Comparison of ENCODE assay signal across 18 cellular contexts in the genomic region with DNA sequence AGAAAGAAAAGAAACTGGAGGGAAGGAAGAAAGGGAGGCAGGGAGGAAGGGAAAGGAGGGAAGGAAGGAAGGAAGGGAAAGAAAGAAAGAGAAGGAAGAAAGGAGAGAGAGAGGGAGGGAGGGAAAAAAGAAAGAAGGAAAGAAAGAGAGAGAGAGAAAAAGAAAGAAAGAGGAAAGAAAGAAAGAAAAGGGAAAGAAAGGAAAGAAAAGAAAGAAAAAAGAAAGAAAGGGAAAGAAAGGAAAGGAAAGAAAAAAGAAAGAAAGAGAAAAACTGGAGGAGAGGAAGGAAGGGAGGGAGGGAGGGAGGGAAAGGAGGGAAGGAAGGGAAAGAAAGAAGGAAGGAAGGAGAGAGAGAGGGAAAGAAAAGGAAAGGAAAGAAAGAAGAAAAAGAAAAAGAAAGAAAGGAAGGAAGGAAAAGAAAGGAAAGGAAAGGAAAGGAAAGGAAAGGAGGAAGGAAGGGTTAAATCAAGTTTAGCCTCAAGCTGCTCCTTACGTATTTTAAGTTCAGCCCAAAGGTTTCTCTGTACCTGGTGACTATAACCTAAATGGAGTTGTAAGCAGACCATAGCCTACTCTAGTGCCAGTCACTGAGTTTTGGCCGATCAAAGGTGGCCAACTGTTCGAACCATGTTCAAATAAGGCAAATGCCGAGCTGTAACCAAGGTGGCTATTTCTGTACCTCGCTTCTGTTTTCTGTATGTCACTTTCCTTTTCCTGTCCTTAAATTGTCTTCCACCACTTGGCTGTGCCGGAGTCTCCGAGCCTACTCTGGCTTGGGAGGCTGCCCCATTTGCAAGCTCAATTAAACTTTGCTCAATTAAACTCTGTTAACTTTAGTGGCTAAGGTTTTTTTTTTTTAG. TPM values are rescaled to one million over a fixed set of nuclear protein-coding genes. Genes with fewer than 3 reads are reported as not detected.
DNase-seq lines count a peak whose midpoint lies in the region; ATAC-seq, FAIRE-seq and TF ChIP-seq lines count a peak whose summit lies in the region.
"Had no signal": no experiment of that assay in that cellular context is flagged by ENCODE, and none has a peak within 500 bp of the region (broad histone marks: within the 10 kb centered on the region; RNA-seq: fewer than 3 reads in every experiment).

No MANE protein-coding gene starts in this region.

- no peak for FAIRE-seq in K562 (lab: Jason Lieb, UNC)

- H3K4me1 ChIP-seq in MM.1S (ENCODE audit: low read length) (peaks cover 14% of the 10 kb centered on the region), K562 (replicated peaks in 1 of 2; ENCODE audit: control insufficient read depth in 2 of 2, insufficient read depth in 2 of 2, low read length in 2 of 2) (no peaks in the 10 kb centered on the region), mucosa of rectum (ENCODE audit: control insufficient read depth in 2 of 2, insufficient read depth in 2 of 2, low read length in 2 of 2) (peaks cover 0 to 26% of the 10 kb centered on the region in 2 donors)

- DNase-seq in GM12864 (ENCODE audit: low read depth) (peak; percentile 36), MM.1S (peak; percentile 80), K562 (ENCODE audit: extremely low read depth in 1 of 4, low spot score in 3 of 4) (no peak), NCI-H2081 (lab: John Stamatoyannopoulos, UW) (no peak), HCEC 1CT (no peak)
- DNase-seq in NK-92 treated with Interleukin-12 subunit alpha and Interleukin-12 subunit beta, amount 100 ng/mL, for 24 hours (lab: John Stamatoyannopoulos, UW), result no peak
- DNase-seq: EL, GOT3, IMR-90, NCI-H1436, NCI-H2029 treated with DMSO at 0.1 percent for 48 hours, NCI-H510A, NCI-H82, SHP77 treated with DMSO at 0.1 percent for 48 hours had no signal

- in situ Hi-C loops in K562 (cut with MboI), result no loop called here

- TF ChIP-seq POLR2A in K562 (conservative IDR thresholded peaks at IDR 0.05), result no peak

- TF ChIP-seq CTCF in GM12864 (IDR thresholded peaks at IDR 0.05; ENCODE audit: low read depth, low read length, missing control alignments) (no peak), MM.1S (IDR thresholded peaks at IDR 0.05; ENCODE audit: low read length) (no peak), K562 (IDR thresholded peaks at IDR 0.05 in 2 of 3, conservative IDR thresholded peaks at IDR 0.05 in 1 of 3; ENCODE audit: insufficient read depth in 2 of 3, low read depth in 1 of 3, low read length in 3 of 3) (no peak)

- H3K9me2 ChIP-seq in MM.1S (replicated peaks; ENCODE audit: insufficient read depth, low read length), result no peaks in the 10 kb centered on the region

- no TSS peak for BruUV-seq in K562 (replicated peaks; lab: Mats Ljungman, UMichigan)

- H2AFZ ChIP-seq in MM.1S (ENCODE audit: low read length) (peak overlapping the region; percentile 60; the same call in 1 of the 2 replicates), K562 (ENCODE audit: low read depth, low read length) (no peak overlapping the region)

- H3K27me3 ChIP-seq in MM.1S (replicated peaks; ENCODE audit: insufficient read depth, low read length), result no peaks in the 10 kb centered on the region
- H3K27me3 ChIP-seq in K562 (ENCODE audit: control insufficient read depth in 2 of 2, insufficient read depth in 2 of 2, low read length in 2 of 2), result peaks cover 4 to 20% of the 10 kb centered on the region in 2 experiments; a peak in 4 of 5 replicates
- H3K27me3 ChIP-seq in mucosa of rectum (ENCODE audit: control insufficient read depth in 2 of 2, insufficient read depth in 2 of 2, low read length in 2 of 2), result no peaks in the 10 kb centered on the region

- POLR2A ChIA-PET in K562 (lab: Yijun Ruan, JAX), result interaction anchor here (1.6 kb wide), 1 partner anchor 15 kb away, joined by 4 read pairs; no protein-coding TSS in a partner anchor

- H3K4me2 ChIP-seq in MM.1S (ENCODE audit: low read depth, low read length) (peak overlapping the region; percentile 58), K562 (ENCODE audit: insufficient read depth, low read length) (no peak overlapping the region)

- ATAC-seq in K562, result no peak
- ATAC-seq in GM19455 (IDR thresholded peaks at IDR 0.05; ENCODE audit: unreplicated experiment), result no peak

- H3K9me3 ChIP-seq in MM.1S (replicated peaks; ENCODE audit: insufficient read depth, low read length) (no peaks in the 10 kb centered on the region), K562 (replicated peaks; ENCODE audit: control insufficient read depth, insufficient read depth, low read depth, low read length) (no peaks in the 10 kb centered on the region), mucosa of rectum (ENCODE audit: control insufficient read depth in 2 of 2, low read length in 2 of 2) (no peaks in the 10 kb centered on the region)

- H3K36me3 ChIP-seq in MM.1S (replicated peaks; ENCODE audit: insufficient read depth, low read length) (no peaks in the 10 kb centered on the region), K562 (ENCODE audit: control insufficient read depth, insufficient read depth, low read length) (no peaks in the 10 kb centered on the region), mucosa of rectum (ENCODE audit: control insufficient read depth in 2 of 2, insufficient read depth in 2 of 2, low read length in 2 of 2) (no peaks in the 10 kb centered on the region)

- H3K4me3 ChIP-seq in GM12864 (ENCODE audit: low read depth, low read length) (no peak overlapping the region), MM.1S (ENCODE audit: low read length) (peak overlapping the region; percentile 27; the same call in 1 of the 2 replicates), K562 (no peak overlapping the region), mucosa of rectum (ENCODE audit: low read length in 2 of 2) (peak overlapping the region; percentile 32 to 54)

- H3K9ac ChIP-seq in MM.1S (ENCODE audit: low read length), result no peak overlapping the region
- no peak overlapping the region for H3K9ac ChIP-seq in K562 (ENCODE audit: insufficient read depth in 1 of 2, low read depth in 2 of 2, low read length in 2 of 2)
- peak overlapping the region in 1 of 2 donors; percentile 67 for H3K9ac ChIP-seq in mucosa of rectum (ENCODE audit: low read depth in 1 of 2, low read length in 2 of 2)

- WGBS in K562 (ENCODE audit: insufficient coverage, low coverage, missing lambda C conversion rate), result 0% methylated on average over 7 of the region's 7 CpGs

- H4K20me1 ChIP-seq in MM.1S (ENCODE audit: insufficient read depth, low read length) (no peaks in the 10 kb centered on the region), K562 (replicated peaks; ENCODE audit: control insufficient read depth, insufficient read depth, low read length) (no peaks in the 10 kb centered on the region)

- no peaks in the 10 kb centered on the region for H3K79me2 ChIP-seq in MM.1S (ENCODE audit: low read length)
- no peaks in the 10 kb centered on the region for H3K79me2 ChIP-seq in K562 (ENCODE audit: control insufficient read depth, insufficient read depth, low read length)

- peak overlapping the region; percentile 28; the same call in 1 of the 2 replicates for H3K27ac ChIP-seq in MM.1S (ENCODE audit: low read length)
- H3K27ac ChIP-seq in K562 (ENCODE audit: extremely low read depth, low read depth, low read length), result no peak overlapping the region
- peak overlapping the region; percentile 52 to 67 for H3K27ac ChIP-seq in mucosa of rectum (ENCODE audit: low read depth in 2 of 2, low read length in 2 of 2)

- no peaks in the 10 kb centered on the region for H3F3A ChIP-seq in MM.1S (ENCODE audit: insufficient read depth, low read length)

- intact Hi-C loops in K562 (cut with micrococcal nuclease), result no loop called here

- no peak for TF ChIP-seq RAD21 in K562 (CRISPR knock-in tag; conservative IDR thresholded peaks at IDR 0.05 in 1 of 2, IDR thresholded peaks at IDR 0.05 in 1 of 2)

- H3K9me1 ChIP-seq in K562 (ENCODE audit: control insufficient read depth, insufficient read depth, low read length), result no peaks in the 10 kb centered on the region

- no peak for TF ChIP-seq EP300 in K562 (IDR thresholded peaks at IDR 0.05; ENCODE audit: low read length)

- CTCF ChIA-PET in K562 (lab: Yijun Ruan, JAX; ENCODE audit: low intra/inter-chr PET ratio), result no interaction called here

TF ChIP-seq in K562, 482 proteins besides CTCF, POLR2A, EP300 and RAD21 (continues in another document):
- TF ChIP-seq, protein P1, sequence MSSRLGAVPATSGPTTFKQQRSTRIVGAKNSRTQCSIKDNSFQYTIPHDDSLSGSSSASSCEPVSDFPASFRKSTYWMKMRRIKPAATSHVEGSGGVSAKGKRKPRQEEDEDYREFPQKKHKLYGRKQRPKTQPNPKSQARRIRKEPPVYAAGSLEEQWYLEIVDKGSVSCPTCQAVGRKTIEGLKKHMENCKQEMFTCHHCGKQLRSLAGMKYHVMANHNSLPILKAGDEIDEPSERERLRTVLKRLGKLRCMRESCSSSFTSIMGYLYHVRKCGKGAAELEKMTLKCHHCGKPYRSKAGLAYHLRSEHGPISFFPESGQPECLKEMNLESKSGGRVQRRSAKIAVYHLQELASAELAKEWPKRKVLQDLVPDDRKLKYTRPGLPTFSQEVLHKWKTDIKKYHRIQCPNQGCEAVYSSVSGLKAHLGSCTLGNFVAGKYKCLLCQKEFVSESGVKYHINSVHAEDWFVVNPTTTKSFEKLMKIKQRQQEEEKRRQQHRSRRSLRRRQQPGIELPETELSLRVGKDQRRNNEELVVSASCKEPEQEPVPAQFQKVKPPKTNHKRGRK (tag; IDR thresholded peaks at IDR 0.05), result peak; percentile 98

RNA-seq across cellular contexts. Expression of a gene that starts 37.8 kb away (rescaled TPM):
- not detected in 2 replicates for total RNA-seq in K562 (2011; cell fraction: chromatin; rRNA removed; ENCODE audit: low replicate concordance)
- total RNA-seq in K562 (2011; cell fraction: nucleolus; rRNA removed), result not detected in 2 replicates
- not detected in 2 replicates for total RNA-seq in K562 (2011; cell fraction: nucleoplasm; rRNA removed)
- total RNA-seq in K562 (2014; rRNA removed) (not detected in 2 replicates), K562 (2014; rRNA removed; fragmentation: Illumina TruSeq; extraction: Trizol) (not detected in 2 replicates), K562 (2015; rRNA removed; fragmentation: Illumina TruSeq; extraction: Trizol) (not detected in 2 replicates), K562 (2021) (0.20 TPM in 2 replicates)
- polyA plus RNA-seq in K562 (2011; rRNA removed) (not detected in 2 replicates), K562 (2014; fragmentation: Illumina TruSeq; extraction: Trizol) (not detected in 2 replicates), K562 (2014; fragmentation: Nextera tagmentation; extraction: Ambion mirVana) (not detected), K562 (2014; rRNA removed) (not detected in 2 replicates)
- polyA plus RNA-seq in K562 (2011; cell fraction: cytosol; rRNA removed), result not detected in 2 replicates
- not detected in 2 replicates for polyA plus RNA-seq in K562 (2011; cell fraction: nucleus; rRNA removed)
- polyA plus RNA-seq in K562 (2012), result 0.04 TPM in 1 of 2 replicates, not detected in the other
- not detected in 2 replicates for polyA minus RNA-seq in K562 (2011; rRNA and poly(A)+ RNA removed)
- not detected in 2 replicates for polyA minus RNA-seq in K562 (2011; cell fraction: cytosol; rRNA and poly(A)+ RNA removed)
- polyA minus RNA-seq in K562 (2011; cell fraction: nucleus; rRNA and poly(A)+ RNA removed), result not detected in 2 replicates
- total RNA-seq: A673, IMR-90, LHCN-M2 had no signal
- polyA plus RNA-seq: IMR-90 had no signal

Comparison
In these comparisons a context has a peak if more than half of its experiments do, and no peak if none do; other contexts are left out.
1. DNase-seq: peak in GM12864 (single experiment) and MM.1S (single experiment); none in K562 (0 of 4), NCI-H2081 (0 of 2), NK-92 treated with Interleukin-12 subunit alpha and Interleukin-12 subunit beta, amount 100 ng/mL, for 24 hours (single experiment) and HCEC 1CT (single experiment).
2. H3K4me3 ChIP-seq: peak in MM.1S (single experiment) and mucosa of rectum (2 of 2); none in GM12864 (single experiment) and K562 (single experiment).